In genomic region chrX:119684916-119685224, GRCh38 we compare ENCODE assay signal across 10 cellular contexts. TPM values are rescaled to one million over a fixed set of nuclear protein-coding genes. Genes with fewer than 3 reads are reported as not detected.
DNase-seq lines count a peak whose midpoint lies in the region; ATAC-seq lines count a peak whose summit lies in the region.
"Had no signal": no experiment of that assay in that cellular context is flagged by ENCODE, and none has a peak within 500 bp of the region (broad histone marks: within the 10 kb centered on the region; RNA-seq: fewer than 3 reads in every experiment).

No MANE protein-coding gene starts in this region.

- peaks cover 12% of the 10 kb centered on the region for H3K4me1 ChIP-seq in adipocyte (ENCODE audit: control insufficient read depth, insufficient read depth, low read length)

- peaks cover 73% of the 10 kb centered on the region for H3K4me1 Mint-ChIP-seq in stimulated activated naive CD8-positive, alpha-beta T cell treated with anti-CD3 and anti-CD28 coated beads, Interleukin-15, Interleukin-2, amounts not matched to agents 100 ng/mL and 50 ng/mL, for 24 hours (ENCODE audit: low read depth)
- peaks cover 42 to 91% (median 67%) of the 10 kb centered on the region in 3 donors for H3K4me1 Mint-ChIP-seq in naive B cell

- H3K36me3 Mint-ChIP-seq in stimulated activated naive CD8-positive, alpha-beta T cell treated with anti-CD3 and anti-CD28 coated beads, Interleukin-15, Interleukin-2, amounts not matched to agents 100 ng/mL and 50 ng/mL, for 24 hours (ENCODE audit: low read depth) = peaks cover 4% of the 10 kb centered on the region
- H3K36me3 Mint-ChIP-seq in naive B cell = no peaks in the 10 kb centered on the region

- no peak for DNase-seq in stimulated activated naive CD8-positive, alpha-beta T cell treated with anti-CD3 and anti-CD28 coated beads, Interleukin-15, Interleukin-2, amounts not matched to agents 100 U/mL and 50 U/mL, for 24 hours
- DNase-seq in adipocyte (ENCODE audit: low read depth) (peak; percentile 19), naive B cell (no peak), CD1c-positive myeloid dendritic cell (ENCODE audit: extremely low spot score) (no peak), HuH-7.5 (ENCODE audit: low spot score) (no peak)
- no peak for DNase-seq in stimulated activated naive CD4-positive, alpha-beta T cell treated with Interleukin-2 at 50 U/mL for 16 hours (lab: John Stamatoyannopoulos, UW)
- DNase-seq: DMS53, NCI-H446 had no signal

- H3K9me3 Mint-ChIP-seq in stimulated activated naive CD8-positive, alpha-beta T cell treated with anti-CD3 and anti-CD28 coated beads, Interleukin-15, Interleukin-2, amounts not matched to agents 100 ng/mL and 50 ng/mL, for 24 hours = no peaks in the 10 kb centered on the region
- peaks cover 0 to 2% (median 0%) of the 10 kb centered on the region in 7 donors for H3K9me3 Mint-ChIP-seq in naive B cell

- peaks cover 8% of the 10 kb centered on the region for H3K27me3 ChIP-seq in adipocyte (replicated peaks; ENCODE audit: control insufficient read depth, insufficient read depth, low read length)

- no peaks in the 10 kb centered on the region for H3K27me3 Mint-ChIP-seq in stimulated activated naive CD8-positive, alpha-beta T cell treated with anti-CD3 and anti-CD28 coated beads, Interleukin-15, Interleukin-2, amounts not matched to agents 100 ng/mL and 50 ng/mL, for 24 hours
- H3K27me3 Mint-ChIP-seq in naive B cell = no peaks in the 10 kb centered on the region

- H3K9me3 ChIP-seq in adipocyte (ENCODE audit: control insufficient read depth, low read length) = no peaks in the 10 kb centered on the region

- peak overlapping the region; percentile 100 for H3K27ac Mint-ChIP-seq in stimulated activated naive CD8-positive, alpha-beta T cell treated with anti-CD3 and anti-CD28 coated beads, Interleukin-15, Interleukin-2, amounts not matched to agents 100 ng/mL and 50 ng/mL, for 24 hours
- peak overlapping the region; percentile 99 to 100 (median 99) for H3K27ac Mint-ChIP-seq in naive B cell

- no peaks in the 10 kb centered on the region for H3K36me3 ChIP-seq in adipocyte (ENCODE audit: control insufficient read depth, insufficient read depth, low read length, severe bottlenecking)

- no peak overlapping the region for H3K4me3 ChIP-seq in adipocyte (ENCODE audit: low read length)

- peak overlapping the region; percentile 98 for H3K4me3 Mint-ChIP-seq in stimulated activated naive CD8-positive, alpha-beta T cell treated with anti-CD3 and anti-CD28 coated beads, Interleukin-15, Interleukin-2, amounts not matched to agents 100 ng/mL and 50 ng/mL, for 24 hours
- peak overlapping the region; percentile 86 to 100 (median 94) for H3K4me3 Mint-ChIP-seq in naive B cell

- no peak for ATAC-seq in stimulated activated naive CD8-positive, alpha-beta T cell treated with anti-CD3 and anti-CD28 coated beads, Interleukin-15, Interleukin-2, amounts not matched to agents 100 U/mL and 50 U/mL, for 24 hours
- ATAC-seq in naive B cell (ENCODE audit: low read depth in 2 of 2) = no peak
- no peak for ATAC-seq in GM18502 (IDR thresholded peaks at IDR 0.05; ENCODE audit: poor library complexity, unreplicated experiment)

- no peak overlapping the region for H3K9ac ChIP-seq in adipocyte (ENCODE audit: low read length)

RNA-seq across cellular contexts. Expression of gene SEPTIN6, which starts 8.1 kb away (rescaled TPM):
- 100 to 1,000 TPM in 5 of 6 donors, 10 to 100 TPM in 1; 78.8 to 189 (median 150) TPM for polyA plus RNA-seq in naive B cell (ENCODE audit: low read depth in 6 of 6)
